ENCODE assay signal across 8 cellular contexts in the genomic region with DNA sequence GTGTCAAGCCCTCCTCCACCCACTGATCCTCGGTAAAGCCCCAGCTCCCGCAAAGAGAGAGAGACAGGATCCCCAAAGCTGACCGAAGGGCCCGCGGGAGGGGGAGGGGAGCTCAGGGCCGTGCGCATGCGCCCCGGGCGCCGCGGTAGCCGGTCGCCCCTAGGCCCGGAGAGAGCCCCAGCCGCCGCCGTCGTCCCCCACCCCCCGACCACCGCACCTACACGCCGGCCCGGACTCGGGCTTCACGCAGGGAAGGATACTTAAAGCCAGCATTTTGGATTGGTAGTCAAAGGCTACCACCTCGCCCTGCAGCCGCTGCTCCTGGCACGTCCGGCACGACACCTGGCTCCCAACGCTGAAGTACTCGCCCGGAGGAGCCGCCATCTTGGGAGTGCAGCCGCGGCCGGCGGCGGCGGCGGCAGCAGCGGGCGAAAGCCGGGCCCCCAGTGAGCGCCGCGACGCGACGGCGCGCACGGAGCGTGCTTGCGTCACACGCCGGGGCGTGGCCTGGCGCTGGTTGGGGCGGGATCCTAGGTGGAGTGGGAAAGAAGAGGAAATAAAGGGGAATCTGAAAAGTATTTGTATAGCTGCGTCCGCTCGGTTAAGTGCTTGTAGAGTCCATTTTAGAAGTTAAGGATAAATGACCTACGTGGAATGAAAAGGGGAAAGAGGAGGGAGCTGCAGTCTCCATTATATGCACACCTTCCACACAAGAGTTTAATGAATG. TPM values are rescaled to one million over a fixed set of nuclear protein-coding genes. Genes with fewer than 3 reads are reported as not detected.
DNase-seq lines count a peak whose midpoint lies in the region; ATAC-seq, FAIRE-seq and TF ChIP-seq lines count a peak whose summit lies in the region.

TSS of gene LSM12 (minus strand) at position 468 of the 727 bp plus-strand sequence. CDS start at position 384, 84 bp downstream.

- H3K9me3 ChIP-seq in right cardiac atrium (ENCODE audit: control insufficient read depth, low read length) = no peaks in the 10 kb centered on the region

- H3K36me3 ChIP-seq in urinary bladder (ENCODE audit: insufficient read depth) = no peaks in the 10 kb centered on the region

- TF ChIP-seq POLR2A in GM12891 (IDR thresholded peaks at IDR 0.05; ENCODE audit: low read depth, low read length) = peak; percentile 76

- FAIRE-seq in GM12891 (lab: Jason Lieb, UNC) = peak; percentile 98

- peak within 1 kb of the TSS; percentile 89 for H3K4me3 ChIP-seq in right cardiac atrium (ENCODE audit: low read length)
- H3K4me3 ChIP-seq in urinary bladder (ENCODE audit: low read depth, low read length) = peak within 1 kb of the TSS; percentile 82

- under 1% methylated on average over 65 of the region's 65 CpGs for WGBS in right cardiac atrium
- under 1% methylated on average over 65 of the region's 65 CpGs for WGBS in urinary bladder

- H3K4me1 ChIP-seq in right cardiac atrium (ENCODE audit: control insufficient read depth, insufficient read depth, low read length) = peaks cover 4% of the 10 kb centered on the region
- H3K4me1 ChIP-seq in urinary bladder (ENCODE audit: insufficient read depth) = no peaks in the 10 kb centered on the region

- ATAC-seq in HG02885 (IDR thresholded peaks at IDR 0.05; ENCODE audit: poor library complexity, unreplicated experiment) (peak; percentile 70), right cardiac atrium (peak; percentile 80 to 86)

- no peaks in the 10 kb centered on the region for H3K27me3 ChIP-seq in right cardiac atrium (ENCODE audit: control insufficient read depth, insufficient read depth)

- no peaks in the 10 kb centered on the region for H3K27me3 Mint-ChIP-seq in T-helper 2 cell treated with Interferon-gamma antibody and Interleukin-4, amounts not matched to agents 5 μg/mL and 100 μg/mL, for 36 hours (ENCODE audit: low read depth)

- H3K36me3 Mint-ChIP-seq in T-helper 2 cell treated with Interferon-gamma antibody and Interleukin-4, amounts not matched to agents 5 μg/mL and 100 μg/mL, for 36 hours (ENCODE audit: low read depth) = peaks cover 18% of the 10 kb centered on the region

- peaks cover 38% of the 10 kb centered on the region for H3K4me1 Mint-ChIP-seq in T-helper 2 cell treated with Interferon-gamma antibody and Interleukin-4, amounts not matched to agents 5 μg/mL and 100 μg/mL, for 36 hours (ENCODE audit: low read depth)

- H3K27ac ChIP-seq in right cardiac atrium (ENCODE audit: low read length) (peak within 1 kb of the TSS; percentile 87), urinary bladder (ENCODE audit: low read depth) (peak within 1 kb of the TSS; percentile 92)

- DNase-seq in GM12891 (ENCODE audit: insufficient read length, low spot score) (peak; percentile 82), NCI-H187 treated with DMSO at 0.1 percent for 48 hours (lab: John Stamatoyannopoulos, UW) (peak; percentile 57), anterior cingulate cortex (lab: John Stamatoyannopoulos, UW) (peak in 57 of 58 donors; percentile 24 to 90 (median 74)), right cardiac atrium (peak; percentile 91 to 97 (median 96)), pulmonary artery endothelial cell (ENCODE audit: low read depth, low spot score) (peak; percentile 60)
- DNase-seq in T-helper 2 cell treated with Interferon-gamma antibody and Interleukin-4, amounts not matched to agents 5 μg/mL and 100 μg/mL, for 36 hours (ENCODE audit: low spot score) = peak; percentile 92

- intact Hi-C loops in right cardiac atrium (cut with DNase I) = no loop called here

- H3K9me3 Mint-ChIP-seq in T-helper 2 cell treated with Interferon-gamma antibody and Interleukin-4, amounts not matched to agents 5 μg/mL and 100 μg/mL, for 36 hours = no peaks in the 10 kb centered on the region

- H3K27ac Mint-ChIP-seq in T-helper 2 cell treated with Interferon-gamma antibody and Interleukin-4, amounts not matched to agents 5 μg/mL and 100 μg/mL, for 36 hours = peak within 1 kb of the TSS; percentile 92

- peak within 1 kb of the TSS; percentile 91 for H3K4me3 Mint-ChIP-seq in T-helper 2 cell treated with Interferon-gamma antibody and Interleukin-4, amounts not matched to agents 5 μg/mL and 100 μg/mL, for 36 hours

TF ChIP-seq in GM12891, 5 proteins besides CTCF, POLR2A, EP300 and RAD21:
- TF ChIP-seq POLR2AphosphoS5 (IDR thresholded peaks at IDR 0.05; ENCODE audit: low read depth, low read length) (peak; percentile 85; the same call in 1 of the 2 replicates), TAF1 (IDR thresholded peaks at IDR 0.05; ENCODE audit: low read depth, low read length) (peak; percentile 88), POU2F2 (IDR thresholded peaks at IDR 0.05; ENCODE audit: low read depth, low read length) (no peak)

RNA-seq across cellular contexts. Expression of gene LSM12, which starts in this region (rescaled TPM):
- 33.3 TPM for polyA plus RNA-seq in GM12891 (2012; ENCODE audit: low read depth, missing spikeins)
- total RNA-seq in right cardiac atrium (10 to 100 TPM; 44.5 to 54.9 (median 49.3) TPM), pulmonary artery endothelial cell (35.4 and 38.1 TPM in 2 replicates), urinary bladder (17.2 TPM)
- polyA plus RNA-seq in right cardiac atrium (35.0 TPM), urinary bladder (20.9 TPM)

Comparison
In these comparisons a context has a peak if more than half of its experiments do, and no peak if none do; other contexts are left out.
1. Peak in every context shown above with its lines: DNase-seq, ATAC-seq, H3K4me3 ChIP-seq and H3K27ac ChIP-seq.